Comparison of ENCODE assay signal across 9 cellular contexts in genomic region chr6:41705996-41706835, GRCh38. TPM values are rescaled to one million over a fixed set of nuclear protein-coding genes. Genes with fewer than 3 reads are reported as not detected.
DNase-seq lines count a peak whose midpoint lies in the region; ATAC-seq and TF ChIP-seq lines count a peak whose summit lies in the region.
"Had no signal": no experiment of that assay in that cellular context is flagged by ENCODE, and none has a peak within 500 bp of the region (broad histone marks: within the 10 kb centered on the region; RNA-seq: fewer than 3 reads in every experiment).

No MANE protein-coding gene starts in this region.

- no peaks in the 10 kb centered on the region for H3K4me1 Mint-ChIP-seq in Calu3 (ENCODE audit: low read depth, unreplicated experiment)

- H3K36me3 ChIP-seq in adipocyte (ENCODE audit: control insufficient read depth, insufficient read depth, low read length, severe bottlenecking), result no peaks in the 10 kb centered on the region
- peaks cover 6% of the 10 kb centered on the region for H3K36me3 ChIP-seq in left ventricle myocardium inferior

- CTCF ChIA-PET in Calu3 (lab: Charles Lee), result interaction anchor here (0.9 to 1.3 kb wide), 2 partner anchors 18 to 24 kb away, joined by 3 read pairs; no protein-coding TSS in a partner anchor

- DNase-seq in Calu3 (peak; percentile 50), SIG-M5 (lab: John Stamatoyannopoulos, UW) (peak; percentile 63), adipocyte (ENCODE audit: low read depth) (peak; percentile 86), left ventricle myocardium inferior (peak; percentile 82), sciatic nerve (ENCODE audit: low spot score) (peak; percentile 87)
- no peak for DNase-seq in central memory CD4-positive, alpha-beta T cell

- H3K9me3 Mint-ChIP-seq in Calu3 (ENCODE audit: low read depth, unreplicated experiment), result no peaks in the 10 kb centered on the region

- H3K4me3 ChIP-seq in adipocyte (ENCODE audit: low read length), result no peak overlapping the region
- H3K4me3 ChIP-seq in left ventricle myocardium inferior, result peak overlapping the region; percentile 47

- no TSS peak for BruUV-seq in Calu3 (replicated peaks; lab: Mats Ljungman, UMichigan)

- no peak overlapping the region for H3K27ac Mint-ChIP-seq in Calu3 (ENCODE audit: unreplicated experiment)

- H3K9ac ChIP-seq in adipocyte (ENCODE audit: low read length), result peak overlapping the region; percentile 3

- no peaks in the 10 kb centered on the region for H3K9me3 ChIP-seq in adipocyte (ENCODE audit: control insufficient read depth, low read length)
- no peaks in the 10 kb centered on the region for H3K9me3 ChIP-seq in left ventricle myocardium inferior (replicated peaks)

- no peak overlapping the region for H3K4me3 Mint-ChIP-seq in Calu3 (ENCODE audit: low read depth, unreplicated experiment)

- H3K27ac ChIP-seq in left ventricle myocardium inferior (replicated peaks), result peak overlapping the region; percentile 90

- peak; percentile 63 for ATAC-seq in GM19397 (IDR thresholded peaks at IDR 0.05; ENCODE audit: unreplicated experiment)
- ATAC-seq in HG03457 (IDR thresholded peaks at IDR 0.05; ENCODE audit: unreplicated experiment), result peak; percentile 40
- ATAC-seq in sciatic nerve, result peak; percentile 90

- peaks cover 4% of the 10 kb centered on the region for H3K36me3 Mint-ChIP-seq in Calu3 (ENCODE audit: insufficient read depth, unreplicated experiment)

- no peaks in the 10 kb centered on the region for H3K27me3 Mint-ChIP-seq in Calu3 (ENCODE audit: unreplicated experiment)

- intact Hi-C loops in Calu3 (cut with micrococcal nuclease; ENCODE audit: unreplicated experiment), result no loop called here
- intact Hi-C loops in left ventricle myocardium inferior (cut with micrococcal nuclease), result no loop called here
- intact Hi-C loops in sciatic nerve (cut with DNase I), result no loop called here

- TF ChIP-seq CTCF in Calu3 (IDR thresholded peaks at IDR 0.05; ENCODE audit: unreplicated experiment), result peak; percentile 74
- peak; percentile 80 for TF ChIP-seq CTCF in left ventricle myocardium inferior (IDR thresholded peaks at IDR 0.05; ENCODE audit: borderline replicate concordance)

- H3K27me3 ChIP-seq in adipocyte (replicated peaks; ENCODE audit: control insufficient read depth, insufficient read depth, low read length), result no peaks in the 10 kb centered on the region
- H3K27me3 ChIP-seq in left ventricle myocardium inferior (ENCODE audit: low read depth), result no peaks in the 10 kb centered on the region

- H3K4me1 ChIP-seq in adipocyte (ENCODE audit: control insufficient read depth, insufficient read depth, low read length) (peaks cover 21% of the 10 kb centered on the region), left ventricle myocardium inferior (peaks cover 100% of the 10 kb centered on the region)

RNA-seq across cellular contexts. Expression of gene TFEB, which starts 29.2 kb away (rescaled TPM):
- 4.4 and 6.6 TPM in 2 replicates for total RNA-seq in Calu3 (2022)
- 39.9 TPM for total RNA-seq in left ventricle myocardium inferior
- total RNA-seq in sciatic nerve, result 35.5 TPM

RNA-seq across cellular contexts. Expression of gene PGC, which starts 41.0 kb away (rescaled TPM):
- total RNA-seq in Calu3 (2022), result not detected in 2 replicates
- not detected for total RNA-seq in left ventricle myocardium inferior
- total RNA-seq in sciatic nerve, result 0.27 TPM
- total RNA-seq: glomerular endothelial cell had no signal

Comparison
In these comparisons a context has a peak if more than half of its experiments do, and no peak if none do; other contexts are left out.
1. ATAC-seq: peak in every context shown above with its lines; median percentile 90 in sciatic nerve; 63 in GM19397; 40 in HG03457.